ENCODE assay signal across 23 cellular contexts in genomic region chr4:71198958-71199357, GRCh38.
A peak's percentile ranks its signal among the peaks of the same experiment; 100 is the strongest.
DNase-seq lines count a peak whose midpoint lies in the region; ATAC-seq and TF ChIP-seq lines count a peak whose summit lies in the region.
"Had no signal": no experiment of that assay in that cellular context is flagged by ENCODE, and none has a peak within 500 bp of the region (broad histone marks: within the 10 kb centered on the region; RNA-seq: fewer than 3 reads in every experiment).

No MANE protein-coding gene starts in this region.

- in situ Hi-C loops in KBM-7 (cut with MboI; ENCODE audit: low pct_unique_long_range_greater_than_20kb, low sequenced_read_pairs): no loop called here

- no peaks in the 10 kb centered on the region for H3K36me3 Mint-ChIP-seq in activated CD8-positive, alpha-beta T cell treated with anti-CD3 and anti-CD28 coated beads for 36 hours (ENCODE audit: low read depth)
- H3K36me3 Mint-ChIP-seq in stimulated activated memory B cell treated with anti-CD40 and anti-IgM and Interleukin-4, amounts not matched to agents 10 μg/mL and 1 μg/mL and 100 μg/mL, for 72 hours: no peaks in the 10 kb centered on the region
- H3K36me3 Mint-ChIP-seq: activated naive CD8-positive, alpha-beta T cell had no signal

- peaks cover 5% of the 10 kb centered on the region for H3K36me3 ChIP-seq in mucosa of descending colon (ENCODE audit: low read depth)
- H3K36me3 ChIP-seq: upper lobe of right lung had no signal

- intact Hi-C loops in activated CD8-positive, alpha-beta T cell treated with anti-CD3 and anti-CD28 coated beads for 36 hours (cut with micrococcal nuclease): no loop called here
- intact Hi-C loops in mucosa of descending colon (cut with DNase I, micrococcal nuclease): no loop called here

- no peaks in the 10 kb centered on the region for H3K9me3 ChIP-seq in mucosa of descending colon
- H3K9me3 ChIP-seq: body of pancreas, upper lobe of right lung had no signal

- H3K9me3 Mint-ChIP-seq in activated CD8-positive, alpha-beta T cell treated with anti-CD3 and anti-CD28 coated beads for 36 hours: no peaks in the 10 kb centered on the region
- no peaks in the 10 kb centered on the region for H3K9me3 Mint-ChIP-seq in stimulated activated memory B cell treated with anti-CD40 and anti-IgM and Interleukin-4, amounts not matched to agents 10 μg/mL and 1 μg/mL and 100 μg/mL, for 72 hours

- CTCF ChIA-PET in activated CD8-positive, alpha-beta T cell treated with anti-CD3 and anti-CD28 coated beads for 36 hours (lab: Charles Lee): interaction anchor here (1.3 to 1.4 kb wide), 2 partner anchors 9 to 14 kb away, joined by 4 to 5 read pairs; no protein-coding TSS in a partner anchor

- no peak for TF ChIP-seq CTCF in activated CD8-positive, alpha-beta T cell treated with anti-CD3 and anti-CD28 coated beads for 36 hours (IDR thresholded peaks at IDR 0.05)
- no peak for TF ChIP-seq CTCF in mucosa of descending colon (IDR thresholded peaks at IDR 0.05)

- H3K4me3 ChIP-seq in mucosa of descending colon: no peak overlapping the region
- H3K4me3 ChIP-seq: body of pancreas, smooth muscle cell, upper lobe of right lung had no signal

- ATAC-seq in activated CD8-positive, alpha-beta T cell treated with anti-CD3 and anti-CD28 coated beads for 36 hours: peak; percentile 90
- ATAC-seq in mucosa of descending colon (peak; percentile 97), HG02885 (IDR thresholded peaks at IDR 0.05; ENCODE audit: poor library complexity, unreplicated experiment) (no peak)
- ATAC-seq in stimulated activated memory B cell treated with anti-CD40 and anti-IgM and Interleukin-4, amounts not matched to agents 10 μg/mL and 1 μg/mL and 100 μg/mL, for 72 hours: no peak
- ATAC-seq: body of pancreas, left ventricle myocardium superior, SK-N-SH treated with all-trans-retinoic acid at 6 μM for 48 hours, upper lobe of right lung had no signal

- H3K4me1 ChIP-seq in mucosa of descending colon (ENCODE audit: low read depth): peaks cover 19% of the 10 kb centered on the region
- H3K4me1 ChIP-seq: upper lobe of right lung had no signal

- H3K4me3 Mint-ChIP-seq in activated CD8-positive, alpha-beta T cell treated with anti-CD3 and anti-CD28 coated beads for 36 hours: no peak overlapping the region
- no peak overlapping the region for H3K4me3 Mint-ChIP-seq in stimulated activated memory B cell treated with anti-CD40 and anti-IgM and Interleukin-4, amounts not matched to agents 10 μg/mL and 1 μg/mL and 100 μg/mL, for 72 hours
- H3K4me3 Mint-ChIP-seq: activated naive CD8-positive, alpha-beta T cell had no signal

- H3K27ac Mint-ChIP-seq in activated CD8-positive, alpha-beta T cell treated with anti-CD3 and anti-CD28 coated beads for 36 hours: no peak overlapping the region
- no peak overlapping the region for H3K27ac Mint-ChIP-seq in stimulated activated memory B cell treated with anti-CD40 and anti-IgM and Interleukin-4, amounts not matched to agents 10 μg/mL and 1 μg/mL and 100 μg/mL, for 72 hours
- H3K27ac Mint-ChIP-seq: activated naive CD8-positive, alpha-beta T cell had no signal

- DNase-seq in CMK (ENCODE audit: low read depth) (peak; percentile 24), KBM-7 (peak; percentile 9), mucosa of descending colon (peak in 1 of 3 donors; percentile 81)
- DNase-seq in activated CD8-positive, alpha-beta T cell treated with anti-CD3 and anti-CD28 coated beads for 36 hours: peak; percentile 54
- no peak for DNase-seq in activated CD4-positive, CD25-positive, alpha-beta regulatory T cell treated with anti-CD3 and anti-CD28 coated beads, Interleukin-2, amount 50 U/mL, for 72 hours
- DNase-seq: activated CD4-positive, alpha-beta T cell treated with anti-CD3 and anti-CD28 coated beads for 4 hours; AML-193; body of pancreas; Calu3; cortex of kidney; EL; HCEC 1CT; left ventricle myocardium superior; NCI-H1417 treated with DMSO at 0.1 percent for 48 hours; NCI-H2107; NCI-H524; stimulated activated CD4-positive, alpha-beta T cell treated with anti-CD3 and anti-CD28 coated beads, Interleukin-2, amount 100 ng/mL, for 48 hours; upper lobe of right lung had no signal

- H3K27me3 Mint-ChIP-seq in activated CD8-positive, alpha-beta T cell treated with anti-CD3 and anti-CD28 coated beads for 36 hours: peaks cover 4% of the 10 kb centered on the region
- H3K27me3 Mint-ChIP-seq in stimulated activated memory B cell treated with anti-CD40 and anti-IgM and Interleukin-4, amounts not matched to agents 10 μg/mL and 1 μg/mL and 100 μg/mL, for 72 hours: peaks cover 16% of the 10 kb centered on the region

- H3K4me1 Mint-ChIP-seq in activated CD8-positive, alpha-beta T cell treated with anti-CD3 and anti-CD28 coated beads for 36 hours (ENCODE audit: low read depth): peaks cover 11% of the 10 kb centered on the region
- H3K4me1 Mint-ChIP-seq in stimulated activated memory B cell treated with anti-CD40 and anti-IgM and Interleukin-4, amounts not matched to agents 10 μg/mL and 1 μg/mL and 100 μg/mL, for 72 hours: no peaks in the 10 kb centered on the region

- POLR2A ChIA-PET in activated CD8-positive, alpha-beta T cell treated with anti-CD3 and anti-CD28 coated beads for 36 hours (lab: Charles Lee): no interaction called here

Comparison
In these comparisons a context has a peak if more than half of its experiments do, and no peak if none do; other contexts are left out.
1. ATAC-seq: peak in activated CD8-positive, alpha-beta T cell treated with anti-CD3 and anti-CD28 coated beads for 36 hours (single experiment) and mucosa of descending colon (single experiment); none in HG02885 (single experiment) and stimulated activated memory B cell treated with anti-CD40 and anti-IgM and Interleukin-4, amounts not matched to agents 10 μg/mL and 1 μg/mL and 100 μg/mL, for 72 hours (single experiment).